8 cellular contexts compared by ENCODE assay signal in genomic region chr7:92621026-92621540, GRCh38. TPM values are rescaled to one million over a fixed set of nuclear protein-coding genes. Genes with fewer than 3 reads are reported as not detected.
DNase-seq lines count a peak whose midpoint lies in the region; ATAC-seq and TF ChIP-seq lines count a peak whose summit lies in the region.

No MANE protein-coding gene starts in this region.

- peak; percentile 61 to 82 (median 67) for DNase-seq in CD8-positive, alpha-beta memory T cell
- DNase-seq in HL-60 (ENCODE audit: low read depth in 1 of 2, low spot score in 1 of 2) (peak; percentile 55 to 90), epithelial cell of esophagus (ENCODE audit: low read depth) (peak; percentile 91), naive B cell (peak; percentile 49)
- DNase-seq in activated CD8-positive, alpha-beta memory T cell treated with anti-CD3 and anti-CD28 coated beads, Interleukin-2, amount 50 U/mL, for 4 hours: peak; percentile 80
- DNase-seq in stimulated activated naive CD4-positive, alpha-beta T cell (lab: John Stamatoyannopoulos, UW): peak; percentile 29 to 80 (median 62)

- H3K4me1 Mint-ChIP-seq in CD8-positive, alpha-beta memory T cell: peaks cover 17 to 39% (median 36%) of the 10 kb centered on the region in 3 donors
- peaks cover 6 to 8% (median 7%) of the 10 kb centered on the region in 3 donors for H3K4me1 Mint-ChIP-seq in naive B cell

- H3K9ac ChIP-seq in OCI-LY1 (ENCODE audit: low read length): peak overlapping the region; percentile 2; the same call in 1 of the 2 replicates

- peak overlapping the region; percentile 1 to 96 (median 81) for H3K27ac Mint-ChIP-seq in CD8-positive, alpha-beta memory T cell
- peak overlapping the region in 2 of 6 donors; percentile 31 to 41 for H3K27ac Mint-ChIP-seq in naive B cell

- no peaks in the 10 kb centered on the region for H3K27me3 ChIP-seq in CD8-positive, alpha-beta memory T cell (ENCODE audit: insufficient read depth, low read length, poor library complexity, severe bottlenecking)
- H3K27me3 ChIP-seq in HL-60 (ENCODE audit: insufficient read depth, poor library complexity, severe bottlenecking) (no peaks in the 10 kb centered on the region), OCI-LY1 (ENCODE audit: insufficient read depth, low read length) (no peaks in the 10 kb centered on the region)

- H3K36me3 ChIP-seq in CD8-positive, alpha-beta memory T cell (ENCODE audit: insufficient read depth, low read length): peaks cover 15% of the 10 kb centered on the region
- peaks cover 26% of the 10 kb centered on the region; the same call in 1 of the 2 replicates for H3K36me3 ChIP-seq in OCI-LY1 (ENCODE audit: insufficient read depth, low read length)

- H4K20me1 ChIP-seq in OCI-LY1 (ENCODE audit: insufficient read depth, low read length): no peaks in the 10 kb centered on the region

- no peaks in the 10 kb centered on the region for H3K9me2 ChIP-seq in OCI-LY1 (ENCODE audit: low read depth, low read length)

- no peak overlapping the region for H3K4me3 ChIP-seq in CD8-positive, alpha-beta memory T cell (ENCODE audit: low read length)
- H3K4me3 ChIP-seq in HL-60 (replicated peaks; ENCODE audit: insufficient read depth, low read length) (no peak overlapping the region), OCI-LY1 (ENCODE audit: low read depth, low read length, poor library complexity, severe bottlenecking) (no peak overlapping the region), epithelial cell of esophagus (ENCODE audit: low read length) (no peak overlapping the region)

- no peaks in the 10 kb centered on the region for H3F3A ChIP-seq in OCI-LY1 (ENCODE audit: insufficient read depth, low read length)

- H3K9me3 ChIP-seq in CD8-positive, alpha-beta memory T cell (ENCODE audit: low read length): no peaks in the 10 kb centered on the region
- H3K9me3 ChIP-seq in OCI-LY1 (ENCODE audit: low read length): peaks cover 5% of the 10 kb centered on the region

- CTCF ChIA-PET in CD8-positive, alpha-beta memory T cell (lab: Charles Lee): interaction anchor here (0.8 to 5.9 kb wide), 19 partner anchors 9 to 436 kb away, joined by 3 to 45 read pairs (median 4); partner anchors contain the start of genes CDK6 and FAM133B

- H3K27ac ChIP-seq in CD8-positive, alpha-beta memory T cell (ENCODE audit: low read depth, low read length): no peak overlapping the region
- H3K27ac ChIP-seq in HL-60 (replicated peaks) (peak overlapping the region; percentile 38), OCI-LY1 (ENCODE audit: low read depth, low read length, poor library complexity, severe bottlenecking) (peak overlapping the region; percentile 55)

- H2AFZ ChIP-seq in OCI-LY1 (ENCODE audit: low read length): no peak overlapping the region

- peak overlapping the region; percentile 15; the same call in 1 of the 2 replicates for H3K4me2 ChIP-seq in OCI-LY1 (ENCODE audit: low read length)

- peaks cover 0 to 33% (median 3%) of the 10 kb centered on the region in 3 donors for H3K36me3 Mint-ChIP-seq in CD8-positive, alpha-beta memory T cell
- H3K36me3 Mint-ChIP-seq in naive B cell: no peaks in the 10 kb centered on the region

- H3K27me3 Mint-ChIP-seq in CD8-positive, alpha-beta memory T cell: no peaks in the 10 kb centered on the region
- H3K27me3 Mint-ChIP-seq in naive B cell: no peaks in the 10 kb centered on the region

- TF ChIP-seq CTCF in HL-60 (IDR thresholded peaks at IDR 0.05; ENCODE audit: insufficient read depth, low read length) (peak; percentile 54), OCI-LY1 (IDR thresholded peaks at IDR 0.05; ENCODE audit: low read length) (peak; percentile 97), epithelial cell of esophagus (IDR thresholded peaks at IDR 0.05; ENCODE audit: insufficient read depth, low read depth, low read length, missing control alignments) (peak; percentile 77)

- POLR2A ChIA-PET in CD8-positive, alpha-beta memory T cell (lab: Charles Lee): interaction anchor here (0.7 to 1.0 kb wide), 2 partner anchors 212 to 218 kb away, joined by 3 to 4 read pairs; no protein-coding TSS in a partner anchor

- H3K9me3 Mint-ChIP-seq in CD8-positive, alpha-beta memory T cell: no peaks in the 10 kb centered on the region
- H3K9me3 Mint-ChIP-seq in naive B cell: peaks cover 0 to 2% (median 0%) of the 10 kb centered on the region in 7 donors

- peaks cover 26% of the 10 kb centered on the region for H3K4me1 ChIP-seq in CD8-positive, alpha-beta memory T cell (ENCODE audit: insufficient read depth, low read length)
- H3K4me1 ChIP-seq in OCI-LY1 (ENCODE audit: insufficient read depth, low read length, severe bottlenecking): peaks cover 19% of the 10 kb centered on the region

- H3K4me3 Mint-ChIP-seq in CD8-positive, alpha-beta memory T cell: peak overlapping the region in 1 of 7 donors; percentile 15
- no peak overlapping the region for H3K4me3 Mint-ChIP-seq in naive B cell

- no peaks in the 10 kb centered on the region for H3K79me2 ChIP-seq in OCI-LY1 (ENCODE audit: insufficient read depth, low read length)

- ATAC-seq in GM19455 (IDR thresholded peaks at IDR 0.05; ENCODE audit: unreplicated experiment) (peak; percentile 76), naive B cell (ENCODE audit: low read depth in 2 of 2) (peak; percentile 89 to 96)

RNA-seq across cellular contexts. Expression of gene FAM133B, which starts 30.9 kb away (rescaled TPM):
- total RNA-seq in CD8-positive, alpha-beta memory T cell: 10 to 100 TPM; 29.3 to 31.5 TPM
- 20.8 TPM for polyA plus RNA-seq in CD8-positive, alpha-beta memory T cell
- 10 to 100 TPM; 18.6 to 34.6 (median 24.2) TPM for polyA plus RNA-seq in naive B cell (ENCODE audit: low read depth in 6 of 6)
